Comparison of ENCODE assay signal across 16 cellular contexts in genomic region chr11:63764201-63764711, GRCh38. TPM values are rescaled to one million over a fixed set of nuclear protein-coding genes. Genes with fewer than 3 reads are reported as not detected.
DNase-seq lines count a peak whose midpoint lies in the region; ATAC-seq and TF ChIP-seq lines count a peak whose summit lies in the region.
"Had no signal": no experiment of that assay in that cellular context is flagged by ENCODE, and none has a peak within 500 bp of the region (broad histone marks: within the 10 kb centered on the region; RNA-seq: fewer than 3 reads in every experiment).

No MANE protein-coding gene starts in this region.

- H3K4me1 ChIP-seq in right lobe of liver (peaks cover 0 to 31% (median 9%) of the 10 kb centered on the region in 4 donors), stomach smooth muscle (ENCODE audit: control insufficient read depth, insufficient read depth, low read length) (peaks cover 56% of the 10 kb centered on the region)

- H3K4me3 ChIP-seq in H7 (ENCODE audit: insufficient read depth, low read depth, low read length) (peak overlapping the region; percentile 97), right lobe of liver (peak overlapping the region; percentile 56 to 76 (median 67)), stomach smooth muscle (ENCODE audit: low read length in 2 of 2) (peak overlapping the region; percentile 44 to 67)
- H3K4me3 ChIP-seq: BLaER1 treated with 17β-estradiol and CSF1 and Interleukin-3, amounts not matched to agents 10 nM and 100 nM; GM12878; lung had no signal

- H3K9me3 Mint-ChIP-seq in endothelial cell (ENCODE audit: unreplicated experiment): no peaks in the 10 kb centered on the region
- H3K9me3 Mint-ChIP-seq: activated CD8-positive, alpha-beta T cell treated with anti-CD3 and anti-CD28 coated beads for 36 hours; activated T-helper 2 cell treated with anti-CD3 and anti-CD28 coated beads, Interferon-gamma antibody, Interleukin-2, Interleukin-4, amounts not matched to agents 10 μg/mL and 5 μg/mL and 100 μg/mL, durations not matched to agents 14 hours and 24 hours and 36 hours had no signal

- H3K36me3 ChIP-seq in H7 (replicated peaks; ENCODE audit: control insufficient read depth, insufficient read depth, low read length) (peaks cover 1% of the 10 kb centered on the region; the same call in 1 of the 2 replicates), right lobe of liver (no peaks in the 10 kb centered on the region), stomach smooth muscle (ENCODE audit: control insufficient read depth in 2 of 2, insufficient read depth in 2 of 2, low read length in 2 of 2) (peaks cover 0 to 5% of the 10 kb centered on the region in 2 donors)

- TF ChIP-seq POLR2A in right lobe of liver (IDR thresholded peaks at IDR 0.05): no peak

- 31% methylated on average over 11 of the region's 43 CpGs for WGBS in right lobe of liver (ENCODE audit: insufficient coverage, low coverage, low lambda C conversion rate, missing lambda C conversion rate)

- intact Hi-C loops in right lobe of liver (cut with DNase I): loop anchor here in 1 of 2 donors (10.0 kb wide), 1 partner anchor 181 kb away; no protein-coding TSS in a partner anchor

- H3K4me3 Mint-ChIP-seq in endothelial cell (ENCODE audit: unreplicated experiment): no peak overlapping the region
- H3K4me3 Mint-ChIP-seq: activated CD8-positive, alpha-beta T cell treated with anti-CD3 and anti-CD28 coated beads for 36 hours had no signal

- peak in 1 of 4 donors; percentile 6 for ATAC-seq in right lobe of liver
- ATAC-seq: activated CD8-positive, alpha-beta T cell treated with anti-CD3 and anti-CD28 coated beads for 36 hours; GM12878 had no signal

- peaks cover 9% of the 10 kb centered on the region for H3K27me3 Mint-ChIP-seq in endothelial cell (ENCODE audit: unreplicated experiment)
- H3K27me3 Mint-ChIP-seq: activated CD8-positive, alpha-beta T cell treated with anti-CD3 and anti-CD28 coated beads for 36 hours had no signal

- H3K27me3 ChIP-seq in H7 (ENCODE audit: control insufficient read depth, insufficient read depth, low read length) (no peaks in the 10 kb centered on the region; the same call in 1 of the 2 replicates), right lobe of liver (no peaks in the 10 kb centered on the region), stomach smooth muscle (ENCODE audit: control insufficient read depth in 1 of 2, insufficient read depth in 2 of 2, low read length in 2 of 2) (no peaks in the 10 kb centered on the region)
- H3K27me3 ChIP-seq: ascending aorta had no signal

- no peak overlapping the region for H3K27ac Mint-ChIP-seq in endothelial cell (ENCODE audit: unreplicated experiment)
- H3K27ac Mint-ChIP-seq: activated CD8-positive, alpha-beta T cell treated with anti-CD3 and anti-CD28 coated beads for 36 hours; activated T-helper 2 cell treated with anti-CD3 and anti-CD28 coated beads, Interferon-gamma antibody, Interleukin-2, Interleukin-4, amounts not matched to agents 10 μg/mL and 5 μg/mL and 100 μg/mL, durations not matched to agents 14 hours and 24 hours and 36 hours had no signal

- DNase-seq in H7 (peak; percentile 86), endothelial cell (ENCODE audit: low spot score) (peak; percentile 35), right lobe of liver (peak in 1 of 3 donors; percentile 56), ureter (ENCODE audit: low spot score) (no peak), T-helper 1 cell (no peak), NCI-H1694 (lab: John Stamatoyannopoulos, UW) (no peak)
- DNase-seq: activated CD8-positive, alpha-beta T cell treated with anti-CD3 and anti-CD28 coated beads for 36 hours; DND-41; foreskin melanocyte; SHP77 treated with DMSO at 0.1 percent for 48 hours had no signal

- peaks cover 11% of the 10 kb centered on the region for H3K36me3 Mint-ChIP-seq in endothelial cell (ENCODE audit: low read depth, unreplicated experiment)

- H3K27ac ChIP-seq in right lobe of liver: peak overlapping the region; percentile 60 to 88 (median 81)
- H3K27ac ChIP-seq in stomach smooth muscle (ENCODE audit: low read length): peak overlapping the region; percentile 73

- H3K9ac ChIP-seq in stomach smooth muscle (ENCODE audit: low read length in 2 of 2): peak overlapping the region in 1 of 2 donors; percentile 81

- TF ChIP-seq CTCF in endothelial cell (IDR thresholded peaks at IDR 0.05; ENCODE audit: unreplicated experiment): no peak
- no peak for TF ChIP-seq CTCF in right lobe of liver (IDR thresholded peaks at IDR 0.05)

- H3K4me1 Mint-ChIP-seq in endothelial cell (ENCODE audit: unreplicated experiment): peaks cover 25% of the 10 kb centered on the region

- H3K9me3 ChIP-seq in right lobe of liver: no peaks in the 10 kb centered on the region
- H3K9me3 ChIP-seq in stomach smooth muscle (ENCODE audit: control insufficient read depth in 2 of 2, low read length in 2 of 2): no peaks in the 10 kb centered on the region
- H3K9me3 ChIP-seq: ascending aorta; BLaER1 treated with 17β-estradiol and CSF1 and Interleukin-3, amounts not matched to agents 10 nM and 100 nM had no signal

RNA-seq across cellular contexts. Expression of gene ZFTA, which starts 4.3 kb away (rescaled TPM):
- total RNA-seq in H7 (2014; rRNA removed; shearing (Covaris generic)): 27.2 and 34.3 TPM in 2 replicates
- total RNA-seq in endothelial cell (ENCODE audit: unreplicated experiment) (41.1 TPM), right lobe of liver (10 to 100 TPM in 1 of 6 experiments, 1 to 10 TPM in 5; 4.8 to 10.7 (median 6.6) TPM), ureter (6.5 TPM)

RNA-seq across cellular contexts. Expression of gene SPINDOC, which starts 49.0 kb away (rescaled TPM):
- total RNA-seq in H7 (2014; rRNA removed; shearing (Covaris generic)): 106 and 107 TPM in 2 replicates
- 55.3 TPM for total RNA-seq in endothelial cell (ENCODE audit: unreplicated experiment)
- 1 to 10 TPM; 2.2 to 5.0 (median 2.7) TPM for total RNA-seq in right lobe of liver
- total RNA-seq in ureter: 13.0 TPM

Comparison
In these comparisons a context has a peak if more than half of its experiments do, and no peak if none do; other contexts are left out.
1. DNase-seq: peak in H7 (single experiment) and endothelial cell (single experiment); none in ureter (single experiment), T-helper 1 cell (0 of 5) and NCI-H1694 (single experiment).
2. Peak in every context shown above with its lines, with median percentiles within 50 percentile points of each other: H3K4me3 ChIP-seq.